Comparison of ENCODE assay signal across 8 cellular contexts in the genomic region with DNA sequence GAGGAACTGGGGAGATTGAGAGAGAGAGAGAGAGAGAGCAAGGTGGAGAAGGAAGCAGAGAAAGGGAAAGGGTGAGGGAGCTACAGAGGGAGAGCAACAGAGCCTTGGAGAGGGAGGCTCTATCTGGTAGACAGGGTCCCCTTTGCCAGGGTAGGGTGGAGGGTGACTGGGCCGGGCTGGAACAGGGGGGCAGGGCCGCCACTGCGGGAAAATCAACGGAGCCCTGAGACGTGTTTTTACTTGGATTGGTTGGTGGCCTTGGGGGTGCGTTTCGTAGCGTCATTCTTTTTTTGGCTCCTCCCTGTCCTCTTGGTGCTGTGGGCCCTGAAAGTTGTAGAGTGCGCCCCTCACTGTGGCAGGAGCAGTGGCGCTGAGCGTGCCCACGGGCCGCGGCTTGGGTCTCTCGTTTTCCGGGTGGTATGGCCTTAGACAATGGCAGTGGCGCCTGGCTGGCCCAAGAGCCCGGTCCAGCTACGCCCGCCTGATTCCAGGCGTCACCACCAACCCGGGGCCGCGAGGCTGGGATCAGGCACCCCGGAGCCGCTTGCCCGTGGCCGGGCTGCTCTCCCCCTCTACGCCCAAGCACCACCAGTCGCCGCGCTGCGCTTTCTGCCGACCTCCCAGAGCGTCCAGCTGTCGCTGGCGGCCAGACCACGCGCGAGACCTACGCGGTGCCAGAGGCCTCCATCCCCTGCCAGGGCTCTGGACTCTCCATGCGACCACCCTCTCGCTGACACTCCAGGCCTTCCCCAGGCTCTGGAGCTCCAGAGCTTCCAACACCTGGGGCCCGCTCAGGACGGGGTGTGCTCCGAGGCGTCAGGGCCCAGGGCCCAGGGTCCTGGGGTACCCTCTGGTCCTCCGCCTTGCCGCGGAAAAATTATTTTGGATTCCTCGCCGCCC.
DNase-seq lines count a peak whose midpoint lies in the region; ATAC-seq and TF ChIP-seq lines count a peak whose summit lies in the region.
"Not testable (repeated sequence)": the region's sequence is repeated elsewhere in the genome, so short reads cannot be mapped to it uniquely, and the experiment has no call there.

No MANE protein-coding gene starts in this region.

- not testable (repeated sequence) for H3K4me1 ChIP-seq in body of pancreas

- H3K4me1 Mint-ChIP-seq in WTC11; stimulated activated naive CD8-positive, alpha-beta T cell treated with anti-CD3 and anti-CD28 coated beads, Interleukin-15, amount 100 ng/mL, for 72 hours: not testable (repeated sequence)

- H3K36me3 ChIP-seq in H7 (replicated peaks; ENCODE audit: control insufficient read depth, insufficient read depth, low read length); body of pancreas (replicated peaks in 1 of 2; ENCODE audit: insufficient read depth in 1 of 2, low read depth in 2 of 2): not testable (repeated sequence)

- DNase-seq in D341Med (ENCODE audit: low spot score) (peak; percentile 38), H7 (peak; percentile 56), WTC11 (ENCODE audit: low spot score) (peak; percentile 29), body of pancreas (peak in 2 of 4 donors; percentile 14 to 28), Right ventricle myocardium inferior (ENCODE audit: missing footprints) (peak; percentile 75)
- not testable (repeated sequence) for DNase-seq in left lobe of liver (ENCODE audit: low spot score); omental fat pad (ENCODE audit: low spot score); stimulated activated naive CD8-positive, alpha-beta T cell treated with anti-CD3 and anti-CD28 coated beads, Interleukin-15, amount 100 ng/mL, for 72 hours

- H3K9me3 Mint-ChIP-seq in WTC11: not testable (repeated sequence)
- H3K9me3 Mint-ChIP-seq in stimulated activated naive CD8-positive, alpha-beta T cell treated with anti-CD3 and anti-CD28 coated beads, Interleukin-15, amount 100 ng/mL, for 72 hours: peaks cover 0 to 11% of the 10 kb centered on the region in 2 donors

- TF ChIP-seq POLR2A in body of pancreas (IDR thresholded peaks at IDR 0.05): not testable (repeated sequence)

- peaks cover 16% of the 10 kb centered on the region for H3K27me3 Mint-ChIP-seq in WTC11 (ENCODE audit: low read depth)
- H3K27me3 Mint-ChIP-seq in stimulated activated naive CD8-positive, alpha-beta T cell treated with anti-CD3 and anti-CD28 coated beads, Interleukin-15, amount 100 ng/mL, for 72 hours: not testable (repeated sequence)

- not testable (repeated sequence) for ATAC-seq in WTC11
- ATAC-seq in body of pancreas: peak; percentile 15
- ATAC-seq in Right ventricle myocardium inferior: peak; percentile 54
- peak; percentile 25 for ATAC-seq in left lobe of liver
- peak; percentile 60 for ATAC-seq in omental fat pad (ENCODE audit: low FRiP score)
- peak; percentile 41 for ATAC-seq in stimulated activated naive CD8-positive, alpha-beta T cell treated with anti-CD3 and anti-CD28 coated beads, Interleukin-15, amount 100 ng/mL, for 72 hours

- H3K4me3 Mint-ChIP-seq in WTC11; stimulated activated naive CD8-positive, alpha-beta T cell treated with anti-CD3 and anti-CD28 coated beads, Interleukin-15, amount 100 ng/mL, for 72 hours: not testable (repeated sequence)

- H3K27ac Mint-ChIP-seq in WTC11; stimulated activated naive CD8-positive, alpha-beta T cell treated with anti-CD3 and anti-CD28 coated beads, Interleukin-15, amount 100 ng/mL, for 72 hours: not testable (repeated sequence)

- H3K9me3 ChIP-seq in body of pancreas: not testable (repeated sequence)

- H3K27me3 ChIP-seq in H7 (ENCODE audit: control insufficient read depth, insufficient read depth, low read length); body of pancreas: not testable (repeated sequence)

- intact Hi-C loops in body of pancreas (cut with DNase I); Right ventricle myocardium inferior (cut with DNase I): not testable (repeated sequence)

- H3K4me3 ChIP-seq in H7 (ENCODE audit: insufficient read depth, low read depth, low read length); body of pancreas: not testable (repeated sequence)

- 60 to 64% methylated on average over 52 to 53 of the region's 53 CpGs for WGBS in body of pancreas, 2 donors

- H3K27ac ChIP-seq in body of pancreas: not testable (repeated sequence)

- CTCF ChIA-PET in WTC11 (lab: Charles Lee): not testable (repeated sequence)

- TF ChIP-seq CTCF in WTC11 (IDR thresholded peaks at IDR 0.05); body of pancreas (IDR thresholded peaks at IDR 0.05); omental fat pad (IDR thresholded peaks at IDR 0.05): not testable (repeated sequence)

- POLR2A ChIA-PET in WTC11 (lab: Charles Lee): not testable (repeated sequence)

- H3K36me3 Mint-ChIP-seq in WTC11: peaks cover 18% of the 10 kb centered on the region
